24 cellular contexts compared by ENCODE assay signal in the genomic region with DNA sequence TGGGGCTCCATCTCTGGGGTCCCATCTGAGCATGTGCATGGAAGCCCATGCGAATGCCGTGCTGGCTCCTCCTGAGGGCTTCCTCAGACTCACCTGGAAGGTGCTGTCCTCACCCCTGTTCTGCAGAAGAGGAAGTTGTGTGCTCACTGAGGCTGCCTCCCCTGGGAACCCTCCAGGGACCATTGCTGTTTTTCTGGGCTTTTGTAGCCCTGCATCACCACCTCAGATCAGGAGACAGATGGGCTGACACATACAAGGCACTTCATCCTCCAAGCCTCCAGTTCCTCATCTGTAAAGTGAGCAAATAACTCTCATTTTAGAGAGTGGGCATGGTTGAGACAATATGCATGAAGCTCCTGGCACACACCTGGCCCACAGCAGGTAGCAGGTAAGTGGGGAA. TPM values are rescaled to one million over a fixed set of nuclear protein-coding genes. Genes with fewer than 3 reads are reported as not detected.
"Had no signal": no experiment of that assay in that cellular context is flagged by ENCODE, and none has a peak within 500 bp of the region (broad histone marks: within the 10 kb centered on the region; RNA-seq: fewer than 3 reads in every experiment).

No MANE protein-coding gene starts in this region.

- H3K4me3 ChIP-seq: cardiac muscle cell, K562 had no signal

- DNase-seq: activated CD4-positive, alpha-beta T cell treated with anti-CD3 and anti-CD28 coated beads for 4 hours; activated CD8-positive, alpha-beta memory T cell treated with anti-CD3 and anti-CD28 coated beads, Interleukin-2, amount 50 U/mL, for 4 hours; activated CD8-positive, alpha-beta T cell treated with anti-CD3 and anti-CD28 coated beads for 36 hours; activated gamma-delta T cell treated with Interleukin-2 at 50 U/mL for 16 hours; activated naive CD4-positive, alpha-beta T cell treated with anti-CD3 and anti-CD28 coated beads, Interleukin-2, amount 10 ng/mL, durations not matched to agents 7 days and 5 days; activated naive CD8-positive, alpha-beta T cell treated with anti-CD3 and anti-CD28 coated beads for 36 hours; activated T-cell treated with anti-CD3 and anti-CD28 coated beads, Interleukin-2, amount 50 U/mL, for 72 hours; brain microvascular endothelial cell; NCI-H1092; NCI-H1417 treated with DMSO at 0.1 percent for 48 hours; NCI-H1694; NCI-H2029; NCI-H2107; NCI-H2171 treated with DMSO at 0.1 percent for 48 hours; NCI-H226; NCI-H524; NCI-H748 treated with DMSO at 0.1 percent for 48 hours; NK-92 treated with Interleukin-12 subunit alpha and Interleukin-12 subunit beta, amount 100 ng/mL, for 24 hours; PC-3; SHP77 treated with DMSO at 0.1 percent for 48 hours had no signal

- ATAC-seq: activated CD4-positive, CD25-positive, alpha-beta regulatory T cell treated with anti-CD3 and anti-CD28 coated beads, Interleukin-2, amount 50 U/mL, for 24 hours; activated CD8-positive, alpha-beta T cell treated with anti-CD3 and anti-CD28 coated beads for 36 hours; activated T-cell treated with anti-CD3 and anti-CD28 coated beads, Interleukin-2, amount 50 U/mL, for 72 hours; K562; PC-3 had no signal

- H3K27ac ChIP-seq: brain microvascular endothelial cell, cardiac muscle cell had no signal

- H3K36me3 ChIP-seq: brain microvascular endothelial cell, cardiac muscle cell had no signal

- H3K27me3 ChIP-seq: brain microvascular endothelial cell, cardiac muscle cell had no signal

RNA-seq across cellular contexts. Expression of gene LRRC32, which starts 12.1 kb away (rescaled TPM):
- total RNA-seq: M059J, PC-3 had no signal
